9 cellular contexts compared by ENCODE assay signal in genomic region chr17:41775394-41776226, GRCh38. TPM values are rescaled to one million over a fixed set of nuclear protein-coding genes. Genes with fewer than 3 reads are reported as not detected.
DNase-seq lines count a peak whose midpoint lies in the region; ATAC-seq, FAIRE-seq and TF ChIP-seq lines count a peak whose summit lies in the region.
"Had no signal": no experiment of that assay in that cellular context is flagged by ENCODE, and none has a peak within 500 bp of the region (broad histone marks: within the 10 kb centered on the region; RNA-seq: fewer than 3 reads in every experiment).

No MANE protein-coding gene starts in this region.

- H3K36me3 ChIP-seq in HEK293 (ENCODE audit: control insufficient read depth in 2 of 2, insufficient read depth in 1 of 2, low read length in 2 of 2) (peaks cover 5 to 52% of the 10 kb centered on the region in 2 experiments; a peak in 2 of 3 replicates), colonic mucosa (peaks cover 10% of the 10 kb centered on the region), keratinocyte (ENCODE audit: control insufficient read depth in 2 of 2, extremely low read depth in 1 of 2, insufficient read depth in 2 of 2, low read length in 2 of 2) (peaks cover 30 to 42% of the 10 kb centered on the region in 2 experiments), gastrocnemius medialis (peaks cover 0 to 13% of the 10 kb centered on the region in 2 donors)

- intact Hi-C loops in colonic mucosa (cut with DNase I): no loop called here
- intact Hi-C loops in gastrocnemius medialis (cut with DNase I; ENCODE audit: low total_unique reads): loop anchor here (1.0 to 2.0 kb wide), 3 partner anchors 26 to 39 kb away; partner anchors contain the start of gene P3H4

- H3K9me3 ChIP-seq in HEK293 (ENCODE audit: control insufficient read depth, insufficient read depth, low read depth, low read length) (no peaks in the 10 kb centered on the region), colonic mucosa (no peaks in the 10 kb centered on the region), keratinocyte (ENCODE audit: control insufficient read depth, low read depth, low read length) (no peaks in the 10 kb centered on the region), gastrocnemius medialis (no peaks in the 10 kb centered on the region)

- H3K27me3 ChIP-seq in colonic mucosa: no peaks in the 10 kb centered on the region
- H3K27me3 ChIP-seq in keratinocyte (ENCODE audit: control insufficient read depth, extremely low read depth, insufficient read depth, low read length): no peaks in the 10 kb centered on the region
- no peaks in the 10 kb centered on the region for H3K27me3 ChIP-seq in gastrocnemius medialis

- TF ChIP-seq CTCF in HEK293 (tag by site-specific recombination; IDR thresholded peaks at IDR 0.05) (no peak), colonic mucosa (IDR thresholded peaks at IDR 0.05) (no peak), keratinocyte (optimal IDR thresholded peaks at IDR 0.05 in 1 of 3, IDR thresholded peaks at IDR 0.05 in 1 of 3, conservative IDR thresholded peaks at IDR 0.05 in 1 of 3; ENCODE audit: extremely low read depth in 1 of 3, insufficient read depth in 2 of 3, low read length in 3 of 3) (no peak), gastrocnemius medialis (IDR thresholded peaks at IDR 0.05 in 4 of 5, conservative IDR thresholded peaks at IDR 0.05 in 1 of 5) (no peak)

- no peak overlapping the region for H3K4me3 ChIP-seq in HEK293 (ENCODE audit: low read depth, low read length)
- H3K4me3 ChIP-seq in colonic mucosa: no peak overlapping the region
- H3K4me3 ChIP-seq in keratinocyte (ENCODE audit: control insufficient read depth in 2 of 3, extremely low read depth in 1 of 3, insufficient read depth in 2 of 3, low read depth in 1 of 3, low read length in 3 of 3): peak overlapping the region in 2 of 3 experiments; percentile 19 to 35
- peak overlapping the region in 2 of 4 donors; percentile 9 to 12 for H3K4me3 ChIP-seq in gastrocnemius medialis

- H3K4me1 ChIP-seq in HEK293 (ENCODE audit: control insufficient read depth, insufficient read depth, low read length): peaks cover 14% of the 10 kb centered on the region
- H3K4me1 ChIP-seq in colonic mucosa: peaks cover 66% of the 10 kb centered on the region
- peaks cover 76% of the 10 kb centered on the region for H3K4me1 ChIP-seq in keratinocyte (ENCODE audit: control insufficient read depth, extremely low read depth, insufficient read depth, low read length)
- H3K4me1 ChIP-seq in gastrocnemius medialis: peaks cover 80 to 86% of the 10 kb centered on the region in 2 donors

- no peak for TF ChIP-seq POLR2A in gastrocnemius medialis (IDR thresholded peaks at IDR 0.05)

- ATAC-seq in gastrocnemius medialis: peak; percentile 55 to 73
- no peak for ATAC-seq in HG02623 (IDR thresholded peaks at IDR 0.05; ENCODE audit: unreplicated experiment)
- ATAC-seq in stimulated activated naive CD8-positive, alpha-beta T cell treated with anti-CD3 and anti-CD28 coated beads, Interleukin-15, Interleukin-2, amounts not matched to agents 100 U/mL and 50 U/mL, for 24 hours: no peak

- peak; percentile 75 for FAIRE-seq in keratinocyte (lab: Jason Lieb, UNC)

- CTCF ChIA-PET in HEK293 (lab: Yijun Ruan, JAX): interaction anchor here (0.7 to 6.4 kb wide), 2 partner anchors 10 to 15 kb away, joined by 4 to 48 read pairs; partner anchors contain the start of gene JUP

- dilution Hi-C loops in keratinocyte (cut with MboI; ENCODE audit: extremely low pct_ligation_motif_present, low sequenced_read_pairs): no loop called here

- H3K79me2 ChIP-seq in keratinocyte (ENCODE audit: control insufficient read depth, insufficient read depth, low read length): peaks cover 84% of the 10 kb centered on the region

- H4K20me1 ChIP-seq in keratinocyte (ENCODE audit: control insufficient read depth, extremely low read depth, insufficient read depth, low read length): peaks cover 27% of the 10 kb centered on the region

- DNase-seq in colonic mucosa (peak; percentile 80), keratinocyte (ENCODE audit: low read depth, low spot score) (no peak), gastrocnemius medialis (peak; percentile 60 to 84), NCI-H226 (no peak), activated gamma-delta T cell treated with Interleukin-2 at 50 U/mL for 16 hours (no peak)
- DNase-seq in stimulated activated naive CD8-positive, alpha-beta T cell treated with anti-CD3 and anti-CD28 coated beads, Interleukin-15, Interleukin-2, amounts not matched to agents 100 U/mL and 50 U/mL, for 24 hours: no peak
- DNase-seq: DMS153 had no signal

- H3K4me2 ChIP-seq in keratinocyte (ENCODE audit: control insufficient read depth, extremely low read depth, insufficient read depth, low read depth, low read length): peak overlapping the region; percentile 62

- H3K27ac ChIP-seq in HEK293 (ENCODE audit: extremely low read depth, low read depth, low read length) (no peak overlapping the region), colonic mucosa (peak overlapping the region; percentile 95), keratinocyte (ENCODE audit: control insufficient read depth, insufficient read depth, low read length) (peak overlapping the region; percentile 75), gastrocnemius medialis (peak overlapping the region; percentile 81 to 95 (median 92))

- POLR2A ChIA-PET in HEK293 (lab: Yijun Ruan, JAX): interaction anchor here (3.0 to 4.5 kb wide), 2 partner anchors 10 to 11 kb away, joined by 60 to 66 read pairs; partner anchors contain the start of gene JUP

- H3K9me1 ChIP-seq in keratinocyte (ENCODE audit: control insufficient read depth, extremely low read depth, insufficient read depth, low read length): peaks cover 3% of the 10 kb centered on the region

- in situ Hi-C loops in gastrocnemius medialis (cut with MboI; ENCODE audit: low sequenced_read_pairs in 4 of 4): no loop called here

- no peak overlapping the region for H2AFZ ChIP-seq in keratinocyte (ENCODE audit: control insufficient read depth, low read length)

- H3K9ac ChIP-seq in colonic mucosa (ENCODE audit: low read depth in 2 of 2, low read length in 2 of 2) (peak overlapping the region; percentile 44 to 76), keratinocyte (ENCODE audit: control insufficient read depth, extremely low read depth, insufficient read depth, low read length) (peak overlapping the region; percentile 47)

TF ChIP-seq in HEK293, 187 proteins besides CTCF, POLR2A, EP300 and RAD21:
- TF ChIP-seq ZBTB1 (tag by site-specific recombination; IDR thresholded peaks at IDR 0.05) (no peak), ZNF10 (tag by site-specific recombination; IDR thresholded peaks at IDR 0.05) (no peak), KLF1 (tag by site-specific recombination; IDR thresholded peaks at IDR 0.05) (peak; percentile 79)
TF ChIP-seq in HEK293: peak in this region for 1.

RNA-seq across cellular contexts. Expression of gene JUP, which starts 10.9 kb away (rescaled TPM):
- total RNA-seq in colonic mucosa (100 to 1,000 TPM; 317 to 353 TPM), gastrocnemius medialis (100 to 1,000 TPM in 3 of 4 donors, 10 to 100 TPM in 1; 88.8 to 135 (median 113) TPM)
- polyA plus RNA-seq in keratinocyte: 152 to 261 TPM (median 192 TPM) in 3 replicates
- polyA plus RNA-seq in keratinocyte (2011; ENCODE audit: low read depth): 318 TPM
- 272 and 540 TPM in 2 replicates for polyA plus RNA-seq in keratinocyte (2011; cell fraction: cytosol; rRNA removed)
- 428 and 649 TPM in 2 replicates for polyA plus RNA-seq in keratinocyte (2011; cell fraction: nucleus; rRNA removed)
- 597 and 1,055 TPM in 2 replicates for polyA plus RNA-seq in keratinocyte (2012; ENCODE audit: low replicate concordance)
- 297 to 1,322 TPM (median 395 TPM) in 3 replicates for polyA minus RNA-seq in keratinocyte
- polyA minus RNA-seq in keratinocyte (2011; cell fraction: cytosol; rRNA and poly(A)+ RNA removed): 688 TPM
- polyA minus RNA-seq in keratinocyte (2011; cell fraction: nucleus; rRNA and poly(A)+ RNA removed): 540 and 556 TPM in 2 replicates

RNA-seq across cellular contexts. Expression of gene P3H4, which starts 36.1 kb away (rescaled TPM):
- total RNA-seq in colonic mucosa (10 to 100 TPM in 1 of 2 donors, 1 to 10 TPM in 1; 8.5 to 16.7 TPM), gastrocnemius medialis (1 to 10 TPM; 1.8 to 4.0 (median 2.9) TPM)
- polyA plus RNA-seq in keratinocyte: 4.2 to 8.4 TPM (median 5.9 TPM) in 3 replicates
- polyA plus RNA-seq in keratinocyte (2011; ENCODE audit: low read depth): 6.9 TPM
- 2.3 and 4.9 TPM in 2 replicates for polyA plus RNA-seq in keratinocyte (2011; cell fraction: cytosol; rRNA removed)
- polyA plus RNA-seq in keratinocyte (2011; cell fraction: nucleus; rRNA removed): 9.6 and 11.8 TPM in 2 replicates
- 5.0 and 6.3 TPM in 2 replicates for polyA plus RNA-seq in keratinocyte (2012; ENCODE audit: low replicate concordance)
- 2.3 to 8.0 TPM (median 4.4 TPM) in 3 replicates for polyA minus RNA-seq in keratinocyte
- polyA minus RNA-seq in keratinocyte (2011; cell fraction: cytosol; rRNA and poly(A)+ RNA removed): 18.4 TPM
- polyA minus RNA-seq in keratinocyte (2011; cell fraction: nucleus; rRNA and poly(A)+ RNA removed): 9.0 and 12.2 TPM in 2 replicates

RNA-seq across cellular contexts. Expression of gene FKBP10, which starts 37.2 kb away (rescaled TPM):
- 10 to 100 TPM; 10.3 to 12.8 TPM for total RNA-seq in colonic mucosa
- 0.37 to 0.73 TPM (median 0.38 TPM) in 3 replicates for polyA plus RNA-seq in keratinocyte
- 1.3 TPM for polyA plus RNA-seq in keratinocyte (2011; ENCODE audit: low read depth)
- polyA plus RNA-seq in keratinocyte (2011; cell fraction: cytosol; rRNA removed): 0.29 and 0.32 TPM in 2 replicates
- polyA plus RNA-seq in keratinocyte (2011; cell fraction: nucleus; rRNA removed): 1.6 and 2.1 TPM in 2 replicates
- polyA plus RNA-seq in keratinocyte (2012; ENCODE audit: low replicate concordance): 0.14 and 0.62 TPM in 2 replicates
- polyA minus RNA-seq in keratinocyte: 0.13 to 4.1 TPM (median 2.9 TPM) in 3 replicates
- 0.96 TPM for polyA minus RNA-seq in keratinocyte (2011; cell fraction: cytosol; rRNA and poly(A)+ RNA removed)
- 1.2 and 1.8 TPM in 2 replicates for polyA minus RNA-seq in keratinocyte (2011; cell fraction: nucleus; rRNA and poly(A)+ RNA removed)
- total RNA-seq in gastrocnemius medialis: 10 to 100 TPM in 2 of 4 donors, 1 to 10 TPM in 2; 7.0 to 12.9 (median 9.7) TPM

RNA-seq across cellular contexts. Expression of gene HAP1, which starts 41.2 kb away (rescaled TPM):
- total RNA-seq in colonic mucosa: under 1 TPM; 0.10 to 0.53 TPM
- polyA plus RNA-seq in keratinocyte: 0.95 to 2.3 TPM (median 1.6 TPM) in 3 replicates
- 5.9 TPM for polyA plus RNA-seq in keratinocyte (2011; ENCODE audit: low read depth)
- polyA plus RNA-seq in keratinocyte (2011; cell fraction: cytosol; rRNA removed): 0.95 and 1.3 TPM in 2 replicates
- 11.3 and 11.7 TPM in 2 replicates for polyA plus RNA-seq in keratinocyte (2011; cell fraction: nucleus; rRNA removed)
- polyA plus RNA-seq in keratinocyte (2012; ENCODE audit: low replicate concordance): 1.2 and 8.8 TPM in 2 replicates
- 0.66 to 1.2 TPM (median 0.80 TPM) in 3 replicates for polyA minus RNA-seq in keratinocyte
- polyA minus RNA-seq in keratinocyte (2011; cell fraction: cytosol; rRNA and poly(A)+ RNA removed): not detected
- polyA minus RNA-seq in keratinocyte (2011; cell fraction: nucleus; rRNA and poly(A)+ RNA removed): 1.3 and 1.8 TPM in 2 replicates
- under 1 TPM in 1 of 4 donors, not detected in 3; 0.22 TPM for total RNA-seq in gastrocnemius medialis

Comparison
In these comparisons a context has a peak if more than half of its experiments do, and no peak if none do; other contexts are left out.
1. H3K4me3 ChIP-seq: peak in keratinocyte (2 of 3); none in HEK293 (single experiment) and colonic mucosa (single experiment).
2. DNase-seq: peak in colonic mucosa (single experiment) and gastrocnemius medialis (2 of 2); none in keratinocyte (single experiment), NCI-H226 (single experiment), activated gamma-delta T cell treated with Interleukin-2 at 50 U/mL for 16 hours (single experiment) and stimulated activated naive CD8-positive, alpha-beta T cell treated with anti-CD3 and anti-CD28 coated beads, Interleukin-15, Interleukin-2, amounts not matched to agents 100 U/mL and 50 U/mL, for 24 hours (single experiment).
3. ATAC-seq: peak in gastrocnemius medialis (2 of 2); none in HG02623 (single experiment) and stimulated activated naive CD8-positive, alpha-beta T cell treated with anti-CD3 and anti-CD28 coated beads, Interleukin-15, Interleukin-2, amounts not matched to agents 100 U/mL and 50 U/mL, for 24 hours (single experiment).